19 cellular contexts compared by ENCODE assay signal in the genomic region with DNA sequence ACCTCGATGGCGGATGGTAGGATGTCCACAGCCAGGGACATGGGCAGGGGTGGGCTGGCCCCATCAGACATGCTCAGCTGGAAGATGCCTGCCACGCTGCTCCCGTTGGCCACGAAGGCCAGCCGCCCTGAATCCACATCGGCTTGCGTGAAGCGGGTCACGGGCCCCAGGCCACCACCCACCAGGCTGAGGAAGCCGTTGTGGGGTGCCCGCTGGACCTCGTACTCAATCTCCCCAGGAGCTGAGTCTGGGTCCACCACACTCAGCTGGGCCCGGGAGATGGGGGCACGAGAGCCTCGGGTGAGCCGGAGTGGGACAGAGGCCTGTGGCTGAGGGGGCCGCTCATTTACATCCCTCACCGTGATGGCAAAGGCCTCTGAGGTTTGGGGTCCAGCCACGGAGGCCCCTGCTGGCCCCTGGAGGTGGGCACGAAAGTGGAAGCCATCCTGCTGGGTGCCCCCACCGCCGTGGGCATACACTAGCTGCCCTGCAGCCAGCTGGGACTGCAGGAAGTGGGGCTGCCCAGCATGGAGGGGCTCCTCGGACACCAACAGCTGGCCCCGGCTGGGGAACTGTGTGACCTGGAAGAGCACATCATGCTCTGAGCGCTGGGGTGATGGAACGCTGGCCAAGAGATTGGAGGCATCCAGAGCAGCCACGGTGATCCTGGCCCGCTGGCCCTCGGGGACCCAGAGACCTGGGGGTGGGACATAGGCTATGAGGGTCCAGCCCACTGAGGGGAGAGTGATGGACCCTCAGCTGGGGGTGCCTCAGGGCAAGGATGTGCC. TPM values are rescaled to one million over a fixed set of nuclear protein-coding genes. Genes with fewer than 3 reads are reported as not detected.
DNase-seq lines count a peak whose midpoint lies in the region; ATAC-seq and TF ChIP-seq lines count a peak whose summit lies in the region.
"Had no signal": no experiment of that assay in that cellular context is flagged by ENCODE, and none has a peak within 500 bp of the region (broad histone marks: within the 10 kb centered on the region; RNA-seq: fewer than 3 reads in every experiment).

No MANE protein-coding gene starts in this region.

- DNase-seq in left ventricle myocardium superior (peak; percentile 69), cardiac septum (ENCODE audit: low spot score) (no peak), coronary artery (ENCODE audit: low spot score) (no peak), neural progenitor cell (ENCODE audit: low spot score) (no peak), tibial artery (no peak), NCI-H526 (lab: John Stamatoyannopoulos, UW) (no peak), WERI-Rb-1 (no peak)
- DNase-seq: 8988T; C1 segment of cervical spinal cord; CD4-positive, CD25-positive, alpha-beta regulatory T cell; CD8-positive, alpha-beta memory T cell; COR-L47; DMS 273 treated with DMSO at 0.1 percent for 48 hours; DMS53; DND-41; EL had no signal

- ATAC-seq in left ventricle myocardium superior (no peak), SK-N-SH treated with all-trans-retinoic acid at 6 μM for 48 hours (no peak)

- H3K9me3 Mint-ChIP-seq in neural progenitor cell = no peaks in the 10 kb centered on the region

- H3K9me3 ChIP-seq in neural progenitor cell (ENCODE audit: low read depth) (no peaks in the 10 kb centered on the region), tibial artery (no peaks in the 10 kb centered on the region), WERI-Rb-1 (ENCODE audit: severe bottlenecking) (no peaks in the 10 kb centered on the region)
- H3K9me3 ChIP-seq: HAP-1 had no signal

- intact Hi-C loops in left ventricle myocardium superior (cut with micrococcal nuclease) (no loop called here), cardiac septum (cut with DNase I) (no loop called here), tibial artery (cut with DNase I; ENCODE audit: low total_unique reads) (no loop called here)

- H3K27me3 ChIP-seq in neural progenitor cell (no peaks in the 10 kb centered on the region), tibial artery (no peaks in the 10 kb centered on the region), WERI-Rb-1 (ENCODE audit: insufficient read depth, low read depth, severe bottlenecking) (no peaks in the 10 kb centered on the region)

- H3K27ac ChIP-seq in coronary artery = peak overlapping the region; percentile 84 to 95
- no peak overlapping the region for H3K27ac ChIP-seq in neural progenitor cell
- peak overlapping the region; percentile 89 to 92 for H3K27ac ChIP-seq in tibial artery
- H3K27ac ChIP-seq in WERI-Rb-1 = no peak overlapping the region
- H3K27ac ChIP-seq: HL-60 had no signal

- H3K36me3 Mint-ChIP-seq in neural progenitor cell = no peaks in the 10 kb centered on the region
- H3K36me3 Mint-ChIP-seq: CD4-positive, CD25-positive, alpha-beta regulatory T cell; CD8-positive, alpha-beta memory T cell had no signal

- H3K4me3 Mint-ChIP-seq in neural progenitor cell = no peak overlapping the region
- H3K4me3 Mint-ChIP-seq: CD4-positive, CD25-positive, alpha-beta regulatory T cell; CD8-positive, alpha-beta memory T cell had no signal

- peak overlapping the region; percentile 38 for H3K4me2 ChIP-seq in neural progenitor cell

- H3K27me3 Mint-ChIP-seq in neural progenitor cell (ENCODE audit: insufficient read depth, low read depth) = peaks cover 6% of the 10 kb centered on the region

- H2AFZ ChIP-seq in neural progenitor cell (replicated peaks) = no peak overlapping the region

- H3K4me1 ChIP-seq in neural progenitor cell = peaks cover 37% of the 10 kb centered on the region
- peaks cover 6 to 55% (median 51%) of the 10 kb centered on the region in 4 donors for H3K4me1 ChIP-seq in tibial artery

- peaks cover 28% of the 10 kb centered on the region for H3K4me1 Mint-ChIP-seq in neural progenitor cell
- H3K4me1 Mint-ChIP-seq: CD4-positive, CD25-positive, alpha-beta regulatory T cell; CD8-positive, alpha-beta memory T cell had no signal

- no peak overlapping the region for H3K9ac ChIP-seq in neural progenitor cell

- H3K4me3 ChIP-seq in coronary artery (no peak overlapping the region), neural progenitor cell (no peak overlapping the region), tibial artery (no peak overlapping the region), WERI-Rb-1 (ENCODE audit: low read depth, low read length) (no peak overlapping the region)
- H3K4me3 ChIP-seq: HAP-1 had no signal

- no peaks in the 10 kb centered on the region for H4K20me1 ChIP-seq in neural progenitor cell (ENCODE audit: low read depth)

- no peak for TF ChIP-seq CTCF in coronary artery (IDR thresholded peaks at IDR 0.05)
- no peak for TF ChIP-seq CTCF in neural progenitor cell (IDR thresholded peaks at IDR 0.05)
- TF ChIP-seq CTCF in tibial artery (IDR thresholded peaks at IDR 0.05) = no peak
- TF ChIP-seq CTCF in WERI-Rb-1 (IDR thresholded peaks at IDR 0.05; ENCODE audit: low read depth, low read length) = no peak

- H3K36me3 ChIP-seq in neural progenitor cell (no peaks in the 10 kb centered on the region), tibial artery (peaks cover 51 to 71% (median 61%) of the 10 kb centered on the region in 3 donors), WERI-Rb-1 (peaks cover 62% of the 10 kb centered on the region)
- H3K36me3 ChIP-seq: HAP-1 had no signal

- peaks cover 8% of the 10 kb centered on the region for H3F3A ChIP-seq in neural progenitor cell (ENCODE audit: low read depth)

- H3K27ac Mint-ChIP-seq in neural progenitor cell = no peak overlapping the region
- H3K27ac Mint-ChIP-seq: CD4-positive, CD25-positive, alpha-beta regulatory T cell had no signal

- H3K79me2 ChIP-seq in neural progenitor cell (ENCODE audit: low read depth) = no peaks in the 10 kb centered on the region

TF ChIP-seq in SK-N-SH treated with all-trans-retinoic acid at 6 μM for 48 hours, 23 proteins besides CTCF, POLR2A, EP300 and RAD21:
- TF ChIP-seq OSR1 (CRISPR knock-in tag; IDR thresholded peaks at IDR 0.05) = no peak

RNA-seq across cellular contexts. Expression of gene SNX33, which starts 29.2 kb away (rescaled TPM):
- total RNA-seq in left ventricle myocardium superior (12.0 TPM), cardiac septum (10.3 TPM), neural progenitor cell (ENCODE audit: low replicate concordance) (10.1 and 20.7 TPM in 2 replicates)

RNA-seq across cellular contexts. Expression of gene CSPG4, which starts 35.8 kb away (rescaled TPM):
- total RNA-seq in left ventricle myocardium superior = 5.2 TPM
- total RNA-seq in cardiac septum = 21.3 TPM
- total RNA-seq in neural progenitor cell (ENCODE audit: low replicate concordance) = 0.07 and 0.37 TPM in 2 replicates
- total RNA-seq: CD4-positive, CD25-positive, alpha-beta regulatory T cell; CD8-positive, alpha-beta memory T cell had no signal

RNA-seq across cellular contexts. Expression of gene IMP3, which starts 36.9 kb away (rescaled TPM):
- total RNA-seq in left ventricle myocardium superior (45.3 TPM), cardiac septum (30.0 TPM), neural progenitor cell (ENCODE audit: low replicate concordance) (62.1 and 96.1 TPM in 2 replicates)

RNA-seq across cellular contexts. Expression of gene SNUPN, which starts 51.4 kb away (rescaled TPM):
- total RNA-seq in left ventricle myocardium superior = 18.1 TPM
- 13.6 TPM for total RNA-seq in cardiac septum
- 18.4 and 20.7 TPM in 2 replicates for total RNA-seq in neural progenitor cell (ENCODE audit: low replicate concordance)

Comparison
In these comparisons a context has a peak if more than half of its experiments do, and no peak if none do; other contexts are left out.
1. H3K27ac ChIP-seq: peak in coronary artery (2 of 2) and tibial artery (2 of 2); none in neural progenitor cell (single experiment) and WERI-Rb-1 (single experiment).